ENCODE assay signal across 22 cellular contexts in genomic region chr2:181777654-181778053, GRCh38.
"Had no signal": no experiment of that assay in that cellular context is flagged by ENCODE, and none has a peak within 500 bp of the region (broad histone marks: within the 10 kb centered on the region; RNA-seq: fewer than 3 reads in every experiment).

No MANE protein-coding gene starts in this region.

- H3K27ac ChIP-seq: adrenal gland, breast epithelium, heart left ventricle, lower lobe of right lung, right lobe of liver, skin epidermis, tibial artery had no signal

- H3K4me3 ChIP-seq: adrenal gland, breast epithelium, heart left ventricle, lower lobe of right lung, right lobe of liver, skin epidermis, tibial artery had no signal

- ATAC-seq: heart left ventricle; left lobe of liver; lower lobe of right lung; naive thymus-derived CD4-positive, alpha-beta T cell; right lobe of liver; stimulated activated effector memory CD8-positive, alpha-beta T cell treated with anti-CD3 and anti-CD28 coated beads, Interleukin-12 subunit alpha, Interleukin-12 subunit beta, amount 100 ng/mL, for 72 hours; stimulated activated naive CD8-positive, alpha-beta T cell treated with anti-CD3 and anti-CD28 coated beads, Interleukin-15, amount 100 ng/mL, for 72 hours had no signal

- H3K9me3 ChIP-seq: adrenal gland, breast epithelium, heart left ventricle, lower lobe of right lung, right lobe of liver, tibial artery had no signal

- H3K4me1 ChIP-seq: breast epithelium, right lobe of liver had no signal

- DNase-seq: activated CD4-positive, alpha-beta T cell treated with anti-CD3 and anti-CD28 coated beads for 1 hour; activated CD4-positive, alpha-beta T cell treated with anti-CD3 and anti-CD28 coated beads, Interleukin-2, amount 50 U/mL, for 1 hour; activated naive CD4-positive, alpha-beta T cell; activated T-cell treated with anti-CD3 and anti-CD28 coated beads, Interleukin-2, amount 50 U/mL, for 24 hours; adrenal gland; cerebellar nuclear complex; cortex of kidney; endodermal cell; heart left ventricle; islet precursor cell; lower lobe of right lung; naive thymus-derived CD4-positive, alpha-beta T cell; occipital lobe; posterior cingulate gyrus; right lobe of liver; stimulated activated CD4-positive, alpha-beta T cell treated with anti-CD3 and anti-CD28 coated beads, Interleukin-2, amount 100 ng/mL, for 24 hours; stimulated activated naive CD8-positive, alpha-beta T cell treated with anti-CD3 and anti-CD28 coated beads, Interleukin-15, amount 100 ng/mL, for 72 hours; tibial artery had no signal

- H3K27me3 ChIP-seq: adrenal gland, breast epithelium, heart left ventricle, right lobe of liver, tibial artery had no signal

- H3K36me3 ChIP-seq: adrenal gland, breast epithelium, heart left ventricle, lower lobe of right lung, right lobe of liver, tibial artery had no signal
